1 cellular context compared by ENCODE assay signal in genomic region chr11:64025205-64025604, GRCh38.
A peak's percentile ranks its signal among the peaks of the same experiment; 100 is the strongest.
TF ChIP-seq lines count a peak whose summit lies in the region.

No MANE protein-coding gene starts in this region.

TF ChIP-seq in HEK293, 187 proteins besides CTCF, POLR2A, EP300 and RAD21 (continued from another document):
- TF ChIP-seq PRDM2 (tag by site-specific recombination; IDR thresholded peaks at IDR 0.05; ENCODE audit: borderline replicate concordance): no peak
- TF ChIP-seq PRDM10 (tag by site-specific recombination; IDR thresholded peaks at IDR 0.05): peak; percentile 43; the same call in 1 of the 2 replicates
- TF ChIP-seq PBX3 (CRISPR knock-in tag; IDR thresholded peaks at IDR 0.05): no peak
- TF ChIP-seq KLF9 (tag by site-specific recombination; IDR thresholded peaks at IDR 0.05; ENCODE audit: low read depth): no peak
- no peak for TF ChIP-seq MYNN (tag by site-specific recombination; IDR thresholded peaks at IDR 0.05; ENCODE audit: borderline replicate concordance)
- TF ChIP-seq ZNF223 (tag by site-specific recombination; IDR thresholded peaks at IDR 0.05): no peak
- TF ChIP-seq ZNF777 (tag by site-specific recombination; IDR thresholded peaks at IDR 0.05; ENCODE audit: borderline replicate concordance): no peak
- no peak for TF ChIP-seq ZSCAN5A (tag by site-specific recombination; IDR thresholded peaks at IDR 0.05)
- no peak for TF ChIP-seq ZNF561 (tag by site-specific recombination; IDR thresholded peaks at IDR 0.05; ENCODE audit: borderline replicate concordance)
- no peak for TF ChIP-seq ZBTB26 (tag by site-specific recombination; optimal IDR thresholded peaks at IDR 0.05)
- no peak for TF ChIP-seq ZFP69B (tag by site-specific recombination; IDR thresholded peaks at IDR 0.05)
- no peak for TF ChIP-seq ZNF114 (tag by site-specific recombination; IDR thresholded peaks at IDR 0.05)
- no peak for TF ChIP-seq ZNF654 (tag by site-specific recombination; IDR thresholded peaks at IDR 0.05; ENCODE audit: low read depth)
- no peak for TF ChIP-seq ZNF596 (tag by site-specific recombination; IDR thresholded peaks at IDR 0.05)
- no peak for TF ChIP-seq KLF7 (tag by site-specific recombination; IDR thresholded peaks at IDR 0.05; ENCODE audit: borderline replicate concordance)
- no peak for TF ChIP-seq ZNF391 (tag by site-specific recombination; IDR thresholded peaks at IDR 0.05; ENCODE audit: borderline replicate concordance, low read depth)
- TF ChIP-seq ZNF670 (tag by site-specific recombination; IDR thresholded peaks at IDR 0.05; ENCODE audit: low read depth): no peak
- peak; percentile 76 for TF ChIP-seq ZBTB44 (tag by site-specific recombination; IDR thresholded peaks at IDR 0.05)
- TF ChIP-seq ZNF600 (tag by site-specific recombination; IDR thresholded peaks at IDR 0.05): no peak
- no peak for TF ChIP-seq ZBTB10 (tag by site-specific recombination; IDR thresholded peaks at IDR 0.05)
- peak; percentile 32; the same call in 1 of the 2 replicates for TF ChIP-seq PATZ1 (tag by site-specific recombination; IDR thresholded peaks at IDR 0.05)
- TF ChIP-seq TCF7L2 (IDR thresholded peaks at IDR 0.05; ENCODE audit: borderline replicate concordance, low read depth, low read length): no peak
- peak; percentile 50 for TF ChIP-seq GLIS1 (tag by site-specific recombination; IDR thresholded peaks at IDR 0.05)
- peak; percentile 92 for TF ChIP-seq ZNF10 (tag by site-specific recombination; IDR thresholded peaks at IDR 0.05)
- no peak for TF ChIP-seq ZNF341 (tag by site-specific recombination; IDR thresholded peaks at IDR 0.05; ENCODE audit: low read depth)
- no peak for TF ChIP-seq SP2 (tag by site-specific recombination; IDR thresholded peaks at IDR 0.05)
